ENCODE assay signal across 1 cellular context in genomic region chr11:720642-721346, GRCh38.
TF ChIP-seq lines count a peak whose summit lies in the region.

No MANE protein-coding gene starts in this region.

TF ChIP-seq in K562, 482 proteins besides CTCF, POLR2A, EP300 and RAD21:
- TF ChIP-seq POLR3G (IDR thresholded peaks at IDR 0.05; ENCODE audit: extremely low read depth, insufficient read length, insufficient replicate concordance), result no peak
- no peak for TF ChIP-seq HLTF (IDR thresholded peaks at IDR 0.05)
- no peak for TF ChIP-seq ATF7 (IDR thresholded peaks at IDR 0.05)
- TF ChIP-seq MAX (CRISPR knock-in tag; IDR thresholded peaks at IDR 0.05), result 0 out of 2 replicates have a peak, but pooled peaks have one; percentile 17
- peak in 1 of 2 experiments; percentile 21; a peak in 1 of 4 replicates for TF ChIP-seq MAZ (CRISPR knock-in tag; conservative IDR thresholded peaks at IDR 0.05 in 1 of 2, IDR thresholded peaks at IDR 0.05 in 1 of 2)
- TF ChIP-seq L3MBTL2 (IDR thresholded peaks at IDR 0.05), result peak; percentile 37; the same call in 1 of the 2 replicates
- no peak for TF ChIP-seq OTX1 (CRISPR knock-in tag; IDR thresholded peaks at IDR 0.05)
- peak; percentile 43 for TF ChIP-seq VEZF1 (CRISPR knock-in tag; IDR thresholded peaks at IDR 0.05)
- peak; percentile 50 to 83 for TF ChIP-seq E2F6 (IDR thresholded peaks at IDR 0.05; ENCODE audit: borderline replicate concordance in 1 of 2, extremely low read depth in 1 of 2, insufficient read depth in 1 of 2, insufficient read length in 1 of 2, low read depth in 1 of 2, low read length in 1 of 2, poor library complexity in 1 of 2, severe bottlenecking in 1 of 2)
- TF ChIP-seq POLR2G (IDR thresholded peaks at IDR 0.05; ENCODE audit: low read depth, low read length), result 0 out of 2 replicates have a peak, but pooled peaks have one; percentile 16
